Comparison of ENCODE assay signal across 1 cellular context in genomic region chr7:66522518-66522917, GRCh38.
TF ChIP-seq lines count a peak whose summit lies in the region.

No MANE protein-coding gene starts in this region.

TF ChIP-seq in HCT116, 20 proteins besides CTCF, POLR2A, EP300 and RAD21 (continued from another document):
- no peak for TF ChIP-seq REST (IDR thresholded peaks at IDR 0.05; ENCODE audit: low read depth)
- TF ChIP-seq SRF (IDR thresholded peaks at IDR 0.05; ENCODE audit: low read depth) = no peak
- no peak for TF ChIP-seq ATF3 (IDR thresholded peaks at IDR 0.05)
